Comparison of ENCODE assay signal across 13 cellular contexts in the genomic region with DNA sequence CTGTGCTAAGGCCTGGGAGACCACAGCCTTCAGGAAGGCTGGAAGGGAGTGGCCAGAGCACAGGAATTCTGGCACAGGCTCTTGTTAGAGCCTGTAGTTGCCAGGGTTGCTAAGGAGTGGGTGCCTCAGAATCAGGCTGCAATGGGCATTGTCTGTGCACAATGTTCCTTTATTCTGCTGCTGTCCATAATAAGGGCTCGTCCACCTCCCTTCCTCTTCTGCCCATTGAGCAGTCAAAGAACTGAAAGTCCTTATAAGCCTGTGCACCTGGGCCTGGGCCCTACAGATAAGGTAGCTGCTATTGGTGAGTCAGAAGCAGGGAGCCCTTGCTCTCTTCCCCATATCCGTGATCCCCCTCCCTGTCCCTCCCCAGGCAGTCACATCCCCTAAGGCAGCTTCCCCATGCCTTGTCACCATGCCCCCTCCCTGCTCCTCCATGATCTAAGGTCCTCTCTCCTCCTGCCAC. TPM values are rescaled to one million over a fixed set of nuclear protein-coding genes. Genes with fewer than 3 reads are reported as not detected.
DNase-seq lines count a peak whose midpoint lies in the region; ATAC-seq and TF ChIP-seq lines count a peak whose summit lies in the region.
"Had no signal": no experiment of that assay in that cellular context is flagged by ENCODE, and none has a peak within 500 bp of the region (broad histone marks: within the 10 kb centered on the region; RNA-seq: fewer than 3 reads in every experiment).

No MANE protein-coding gene starts in this region.

- no peak overlapping the region for H2AFZ ChIP-seq in PC-9

- peak; percentile 45 to 62 for DNase-seq in PC-9
- peak in 37 of 61 donors; percentile 10 to 67 (median 34) for DNase-seq in caudate nucleus (lab: John Stamatoyannopoulos, UW)
- peak; percentile 69 for DNase-seq in inferior parietal cortex (ENCODE audit: extremely low spot score)
- DNase-seq in superior temporal gyrus (ENCODE audit: extremely low spot score) = peak; percentile 86
- DNase-seq in GF-D8 (lab: John Stamatoyannopoulos, UW) = no peak
- no peak for DNase-seq in SHP77 (lab: John Stamatoyannopoulos, UW)
- DNase-seq in GM10248 (ENCODE audit: extremely low spot score) = no peak
- DNase-seq: activated CD4-positive, CD25-positive, alpha-beta regulatory T cell; activated T-cell treated with anti-CD3 and anti-CD28 coated beads, Interleukin-2, amount 50 U/mL, for 4 hours; NCI-H2171 treated with DMSO at 0.1 percent for 48 hours had no signal

- H3K4me3 ChIP-seq in PC-9 = no peak overlapping the region
- H3K4me3 ChIP-seq: HAP-1, prostate gland had no signal

- H3F3A ChIP-seq in PC-9 (ENCODE audit: insufficient read depth, low read depth) = peaks cover 11% of the 10 kb centered on the region; the same call in 1 of the 2 replicates

- no peaks in the 10 kb centered on the region for H3K27me3 ChIP-seq in PC-9 (ENCODE audit: insufficient read depth, low read depth)

- no TSS peak for BruUV-seq in PC-9 (replicated peaks; lab: Mats Ljungman, UMichigan)

- no peaks in the 10 kb centered on the region for H3K79me2 ChIP-seq in PC-9 (ENCODE audit: low read depth)

- no peaks in the 10 kb centered on the region for H3K9me2 ChIP-seq in PC-9 (ENCODE audit: insufficient read depth)

- H3K27ac ChIP-seq in PC-9 (peak overlapping the region; percentile 37), caudate nucleus (ENCODE audit: low read depth, low read length) (peak overlapping the region; percentile 85)
- H3K27ac ChIP-seq: prostate gland had no signal

- peaks cover 15% of the 10 kb centered on the region for H3K4me1 ChIP-seq in PC-9 (replicated peaks; ENCODE audit: insufficient read depth)
- H3K4me1 ChIP-seq: HAP-1, prostate gland had no signal

- no peaks in the 10 kb centered on the region for H3K36me3 ChIP-seq in PC-9 (ENCODE audit: low read depth)
- H3K36me3 ChIP-seq: HAP-1, prostate gland had no signal

- no peak for ATAC-seq in GM19455 (IDR thresholded peaks at IDR 0.05; ENCODE audit: unreplicated experiment)
- ATAC-seq: activated T-cell treated with anti-CD3 and anti-CD28 coated beads, Interleukin-2, amount 50 U/mL, for 4 hours had no signal

- CTCF ChIA-PET in PC-9 (lab: Charles Lee) = no interaction called here
- CTCF ChIA-PET in GM10248 (lab: Yijun Ruan, JAX) = interaction anchor here (1.0 kb wide), 1 partner anchor 9 kb away, joined by 3 read pairs; no protein-coding TSS in a partner anchor

- H3K4me2 ChIP-seq in PC-9 = peak overlapping the region; percentile 29

- intact Hi-C loops in PC-9 (cut with micrococcal nuclease; ENCODE audit: unreplicated experiment) = no loop called here

- H3K9me3 ChIP-seq in PC-9 (ENCODE audit: insufficient read depth, low read depth) = no peaks in the 10 kb centered on the region
- H3K9me3 ChIP-seq: HAP-1, prostate gland had no signal

- POLR2A ChIA-PET in PC-9 (lab: Charles Lee; ENCODE audit: unreplicated experiment) = no interaction called here
- POLR2A ChIA-PET in GM10248 (lab: Yijun Ruan, JAX) = no interaction called here

- TF ChIP-seq CTCF in PC-9 (conservative IDR thresholded peaks at IDR 0.05) = no peak
- TF ChIP-seq CTCF in GM10248 (IDR thresholded peaks at IDR 0.05; ENCODE audit: control extremely low read depth, extremely low read depth, low read depth, missing control alignments) = no peak

- H4K20me1 ChIP-seq in PC-9 (ENCODE audit: insufficient read depth) = no peaks in the 10 kb centered on the region

RNA-seq across cellular contexts. Expression of gene CNGB1, which starts 5.4 kb away (rescaled TPM):
- total RNA-seq in PC-9 (2021) = 1.1 and 2.6 TPM in 2 replicates
- total RNA-seq: activated T-cell treated with anti-CD3 and anti-CD28 coated beads, Interleukin-2, amount 50 U/mL, for 4 hours had no signal

RNA-seq across cellular contexts. Expression of gene ZNF319, which starts 24.1 kb away (rescaled TPM):
- 9.9 and 11.0 TPM in 2 replicates for total RNA-seq in PC-9 (2021)

RNA-seq across cellular contexts. Expression of gene USB1, which starts 24.8 kb away (rescaled TPM):
- 65.8 and 66.0 TPM in 2 replicates for total RNA-seq in PC-9 (2021)

RNA-seq across cellular contexts. Expression of gene MMP15, which starts 49.2 kb away (rescaled TPM):
- 20.1 and 23.9 TPM in 2 replicates for total RNA-seq in PC-9 (2021)

Comparison
In these comparisons a context has a peak if more than half of its experiments do, and no peak if none do; other contexts are left out.
1. DNase-seq: peak in PC-9 (2 of 2), caudate nucleus (37 of 61), inferior parietal cortex (single experiment) and superior temporal gyrus (single experiment); none in GF-D8 (single experiment), SHP77 (0 of 2) and GM10248 (single experiment).